ENCODE assay signal across 15 cellular contexts in genomic region chr10:13634207-13634606, GRCh38. TPM values are rescaled to one million over a fixed set of nuclear protein-coding genes. Genes with fewer than 3 reads are reported as not detected.
DNase-seq lines count a peak whose midpoint lies in the region; ATAC-seq and TF ChIP-seq lines count a peak whose summit lies in the region.
"Had no signal": no experiment of that assay in that cellular context is flagged by ENCODE, and none has a peak within 500 bp of the region (broad histone marks: within the 10 kb centered on the region; RNA-seq: fewer than 3 reads in every experiment).

No MANE protein-coding gene starts in this region.

- no peaks in the 10 kb centered on the region for H3K4me1 Mint-ChIP-seq in activated T-cell treated with anti-CD3 and anti-CD28 coated beads, Interleukin-2, amount 50 U/mL, for 24 hours (ENCODE audit: low read depth)
- peaks cover 18% of the 10 kb centered on the region for H3K4me1 Mint-ChIP-seq in neural crest cell

- no peaks in the 10 kb centered on the region for H3K27me3 Mint-ChIP-seq in activated T-cell treated with anti-CD3 and anti-CD28 coated beads, Interleukin-2, amount 50 U/mL, for 24 hours
- no peaks in the 10 kb centered on the region for H3K27me3 Mint-ChIP-seq in neural crest cell (ENCODE audit: low read depth)
- H3K27me3 Mint-ChIP-seq: activated naive CD8-positive, alpha-beta T cell had no signal

- TF ChIP-seq CTCF in neural crest cell (conservative IDR thresholded peaks at IDR 0.05) = no peak
- TF ChIP-seq CTCF in vagina (IDR thresholded peaks at IDR 0.05) = no peak

- H3K27ac ChIP-seq in vagina = peak overlapping the region; percentile 46
- H3K27ac ChIP-seq: 22Rv1, PC-9 had no signal

- H3K36me3 Mint-ChIP-seq in activated T-cell treated with anti-CD3 and anti-CD28 coated beads, Interleukin-2, amount 50 U/mL, for 24 hours (ENCODE audit: low read depth) = peaks cover 91% of the 10 kb centered on the region
- peaks cover 16% of the 10 kb centered on the region for H3K36me3 Mint-ChIP-seq in neural crest cell (ENCODE audit: low read depth)

- H3K4me1 ChIP-seq in vagina = no peaks in the 10 kb centered on the region

- no peak overlapping the region for H3K4me3 Mint-ChIP-seq in activated T-cell treated with anti-CD3 and anti-CD28 coated beads, Interleukin-2, amount 50 U/mL, for 24 hours
- no peak overlapping the region for H3K4me3 Mint-ChIP-seq in neural crest cell
- H3K4me3 Mint-ChIP-seq: activated naive CD8-positive, alpha-beta T cell had no signal

- H3K4me3 ChIP-seq in vagina = no peak overlapping the region
- H3K4me3 ChIP-seq: PC-9 had no signal

- TF ChIP-seq POLR2A in vagina (IDR thresholded peaks at IDR 0.05) = no peak

- intact Hi-C loops in vagina (cut with DNase I) = no loop called here

- DNase-seq in activated T-cell treated with anti-CD3 and anti-CD28 coated beads, Interleukin-2, amount 50 U/mL, for 24 hours = no peak
- DNase-seq in activated T-cell treated with anti-CD3 and anti-CD28 coated beads for 4 hours (no peak), globus pallidus (ENCODE audit: low spot score) (peak; percentile 46), neural crest cell (ENCODE audit: low read depth, low spot score) (no peak), vagina (ENCODE audit: extremely low spot score in 2 of 2) (no peak), SIG-M5 treated with dmso at 0.1 percent for 504 hours (lab: John Stamatoyannopoulos, UW; ENCODE audit: unreplicated experiment) (no peak), NCI-H446 (lab: John Stamatoyannopoulos, UW) (no peak)
- DNase-seq: effector memory CD4-positive, alpha-beta T cell; NCI-H1930; PC-9; stimulated activated CD4-positive, alpha-beta T cell treated with anti-CD3 and anti-CD28 coated beads, Interleukin-4, amount 100 ng/mL, for 1 hour; stimulated activated naive CD4-positive, alpha-beta T cell treated with Interleukin-2 at 50 U/mL for 16 hours had no signal

- ATAC-seq in HG02970 (IDR thresholded peaks at IDR 0.05; ENCODE audit: low FRiP score, unreplicated experiment) = no peak

- H3K9me3 Mint-ChIP-seq in activated T-cell treated with anti-CD3 and anti-CD28 coated beads, Interleukin-2, amount 50 U/mL, for 24 hours = no peaks in the 10 kb centered on the region
- H3K9me3 Mint-ChIP-seq in neural crest cell = no peaks in the 10 kb centered on the region

- H3K27ac Mint-ChIP-seq in activated T-cell treated with anti-CD3 and anti-CD28 coated beads, Interleukin-2, amount 50 U/mL, for 24 hours = peak overlapping the region; percentile 0
- peak overlapping the region; percentile 52 for H3K27ac Mint-ChIP-seq in neural crest cell (ENCODE audit: unreplicated experiment)
- H3K27ac Mint-ChIP-seq: activated naive CD8-positive, alpha-beta T cell had no signal

- no peaks in the 10 kb centered on the region for H3K9me3 ChIP-seq in vagina

- no peaks in the 10 kb centered on the region for H3K27me3 ChIP-seq in vagina

- H3K36me3 ChIP-seq in vagina = peaks cover 0 to 9% of the 10 kb centered on the region in 2 donors

RNA-seq across cellular contexts. Expression of gene PRPF18, which starts 47.4 kb away (rescaled TPM):
- 14.6 and 15.0 TPM in 2 replicates for total RNA-seq in neural crest cell
- 25.8 TPM for total RNA-seq in vagina
